9 cellular contexts compared by ENCODE assay signal in genomic region chr11:73217810-73218105, GRCh38. TPM values are rescaled to one million over a fixed set of nuclear protein-coding genes. Genes with fewer than 3 reads are reported as not detected.
DNase-seq lines count a peak whose midpoint lies in the region; ATAC-seq and TF ChIP-seq lines count a peak whose summit lies in the region.
"Had no signal": no experiment of that assay in that cellular context is flagged by ENCODE, and none has a peak within 500 bp of the region (broad histone marks: within the 10 kb centered on the region; RNA-seq: fewer than 3 reads in every experiment).

No MANE protein-coding gene starts in this region.

- ATAC-seq in HG03565 (IDR thresholded peaks at IDR 0.05; ENCODE audit: unreplicated experiment) (no peak), HG03045 (IDR thresholded peaks at IDR 0.05; ENCODE audit: unreplicated experiment) (no peak)

- 34 to 53% (median 47%) methylated on average over 3 to 14 of the region's 14 CpGs for WGBS in adrenal gland, 4 donors

- H3K4me1 ChIP-seq in adrenal gland (replicated peaks in 1 of 2): peaks cover 12 to 30% of the 10 kb centered on the region in 2 donors
- H3K4me1 ChIP-seq in skeletal muscle satellite cell (ENCODE audit: control insufficient read depth, insufficient read depth, low read length): peaks cover 11% of the 10 kb centered on the region

- H3K9ac ChIP-seq in skeletal muscle satellite cell (ENCODE audit: low read depth, low read length): peak overlapping the region; percentile 41

- H3K27ac ChIP-seq in adrenal gland: peak overlapping the region in 3 of 5 donors; percentile 56 to 72 (median 57)

- peak overlapping the region; percentile 94 for H3K4me2 ChIP-seq in skeletal muscle satellite cell (ENCODE audit: low read length)

- H3K9me3 ChIP-seq in adrenal gland (replicated peaks in 1 of 3) (no peaks in the 10 kb centered on the region), skeletal muscle satellite cell (replicated peaks; ENCODE audit: low read length) (no peaks in the 10 kb centered on the region)

- H3K27me3 ChIP-seq in adrenal gland (no peaks in the 10 kb centered on the region), skeletal muscle satellite cell (ENCODE audit: control insufficient read depth, insufficient read depth, low read length) (peaks cover 38% of the 10 kb centered on the region)

- DNase-seq in adrenal gland (no peak), erythroblast (lab: John Stamatoyannopoulos, UW) (no peak), ecto neural progenitor cell (ENCODE audit: low spot score) (no peak)
- DNase-seq: HCEC 1CT had no signal

- H3K36me3 ChIP-seq in adrenal gland (replicated peaks in 1 of 2) (no peaks in the 10 kb centered on the region), skeletal muscle satellite cell (ENCODE audit: insufficient read depth, low read length) (no peaks in the 10 kb centered on the region)

- TF ChIP-seq POLR2A in adrenal gland (IDR thresholded peaks at IDR 0.05) (no peak), erythroblast (IDR thresholded peaks at IDR 0.05; ENCODE audit: low read length) (no peak)

- intact Hi-C loops in adrenal gland (cut with DNase I): no loop called here

- H3K4me3 ChIP-seq in GM12875 (ENCODE audit: low read depth, low read length) (peak overlapping the region; percentile 23), adrenal gland (peak overlapping the region in 2 of 4 donors; percentile 38 to 62), iPS-11a (ENCODE audit: low read depth, low read length) (peak overlapping the region; percentile 52), skeletal muscle satellite cell (ENCODE audit: low read length) (peak overlapping the region; percentile 68)

- no peak for TF ChIP-seq CTCF in GM12875 (IDR thresholded peaks at IDR 0.05; ENCODE audit: borderline replicate concordance, insufficient read depth, low read depth, low read length)
- no peak for TF ChIP-seq CTCF in adrenal gland (IDR thresholded peaks at IDR 0.05)

RNA-seq across cellular contexts. Expression of gene P2RY2, which starts 0.3 kb away (rescaled TPM):
- 10 to 100 TPM in 1 of 8 donors, 1 to 10 TPM in 7; 1.8 to 51.6 (median 8.4) TPM for total RNA-seq in adrenal gland
- polyA plus RNA-seq in adrenal gland: 1 to 10 TPM; 1.3 to 8.7 (median 2.2) TPM
- total RNA-seq in skeletal muscle satellite cell (2012; rRNA removed): not detected in 2 replicates

RNA-seq across cellular contexts. Expression of gene P2RY6, which starts 54.4 kb away (rescaled TPM):
- total RNA-seq in adrenal gland: 1 to 10 TPM; 3.7 to 5.9 (median 4.6) TPM
- polyA plus RNA-seq in adrenal gland: 1 to 10 TPM in 1 of 3 donors, under 1 TPM in 2; 0.75 to 2.3 (median 0.97) TPM
- total RNA-seq in skeletal muscle satellite cell (2012; rRNA removed): 0.25 TPM in 1 of 2 replicates, not detected in the other
